ENCODE assay signal across 7 cellular contexts in the genomic region with DNA sequence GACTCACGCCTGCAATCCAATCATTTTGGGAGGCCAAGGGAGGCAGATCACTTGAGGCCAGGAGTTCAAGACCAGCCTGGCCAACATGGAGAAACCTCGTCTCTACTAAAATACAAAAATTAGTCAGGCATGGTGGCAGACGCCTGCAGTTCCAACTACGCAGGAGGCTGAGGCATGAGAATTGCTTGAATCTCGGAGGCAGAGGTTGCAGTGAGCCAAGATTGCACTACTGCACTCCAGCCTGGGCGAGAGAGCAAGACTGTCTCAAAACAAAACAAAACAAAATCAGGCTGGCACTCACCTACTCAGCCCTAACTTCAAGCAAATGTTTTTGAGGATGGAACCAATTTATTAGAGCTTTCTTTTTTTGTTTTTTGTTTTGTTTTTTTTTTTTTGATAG. TPM values are rescaled to one million over a fixed set of nuclear protein-coding genes. Genes with fewer than 3 reads are reported as not detected.
DNase-seq lines count a peak whose midpoint lies in the region; ATAC-seq, FAIRE-seq and TF ChIP-seq lines count a peak whose summit lies in the region.
"Not testable (repeated sequence)": the region's sequence is repeated elsewhere in the genome, so short reads cannot be mapped to it uniquely, and the experiment has no call there.

No MANE protein-coding gene starts in this region.

- H2AFZ ChIP-seq in OCI-LY1 (ENCODE audit: low read length): not testable (repeated sequence)

- not testable (repeated sequence) for FAIRE-seq in pancreas (lab: Jason Lieb, UNC)

- not testable (repeated sequence) for H3K9me2 ChIP-seq in OCI-LY1 (ENCODE audit: low read depth, low read length)

- WGBS in pancreas, 2 donors: 76 to 85% methylated on average over 6 of the region's 6 CpGs
- 92 to 94% methylated on average over 6 of the region's 6 CpGs for WGBS in upper lobe of left lung, 2 donors

- H3F3A ChIP-seq in OCI-LY1 (ENCODE audit: insufficient read depth, low read length): not testable (repeated sequence)

- H3K36me3 Mint-ChIP-seq in activated B cell treated with CpG ODN at 0.5 μM for 24 hours (ENCODE audit: low read depth): not testable (repeated sequence)

- H3K4me3 ChIP-seq in BLaER1 treated with 17β-estradiol and CSF1 and Interleukin-3, amounts not matched to agents 10 nM and 100 nM; HL-60 (replicated peaks; ENCODE audit: insufficient read depth, low read length); OCI-LY1 (ENCODE audit: low read depth, low read length, poor library complexity, severe bottlenecking); left ventricle myocardium inferior; pancreas; upper lobe of left lung: not testable (repeated sequence)

- H3K4me1 Mint-ChIP-seq in activated B cell treated with CpG ODN at 0.5 μM for 24 hours: peaks cover 92% of the 10 kb centered on the region

- H3K4me1 ChIP-seq in BLaER1 treated with 17β-estradiol and CSF1 and Interleukin-3, amounts not matched to agents 10 nM and 100 nM: peaks cover 36 to 96% (median 89%) of the 10 kb centered on the region in 10 experiments
- peaks cover 80% of the 10 kb centered on the region for H3K4me1 ChIP-seq in OCI-LY1 (ENCODE audit: insufficient read depth, low read length, severe bottlenecking)
- H3K4me1 ChIP-seq in left ventricle myocardium inferior: not testable (repeated sequence)
- peaks cover 9 to 37% (median 33%) of the 10 kb centered on the region in 3 donors for H3K4me1 ChIP-seq in pancreas
- peaks cover 0 to 22% (median 9%) of the 10 kb centered on the region in 4 donors for H3K4me1 ChIP-seq in upper lobe of left lung

- not testable (repeated sequence) for DNase-seq in HL-60 (ENCODE audit: low read depth in 1 of 2, low spot score in 1 of 2); activated B cell treated with CpG ODN at 0.5 μM for 24 hours; left ventricle myocardium inferior; pancreas; upper lobe of left lung

- not testable (repeated sequence) for TF ChIP-seq CTCF in HL-60 (IDR thresholded peaks at IDR 0.05; ENCODE audit: insufficient read depth, low read length); OCI-LY1 (IDR thresholded peaks at IDR 0.05; ENCODE audit: low read length); activated B cell treated with CpG ODN at 0.5 μM for 24 hours (IDR thresholded peaks at IDR 0.05); left ventricle myocardium inferior (IDR thresholded peaks at IDR 0.05; ENCODE audit: borderline replicate concordance); pancreas (IDR thresholded peaks at IDR 0.05); upper lobe of left lung (IDR thresholded peaks at IDR 0.05)

- not testable (repeated sequence) for H4K20me1 ChIP-seq in BLaER1 treated with 17β-estradiol and CSF1 and Interleukin-3, amounts not matched to agents 10 nM and 100 nM; OCI-LY1 (ENCODE audit: insufficient read depth, low read length)

- intact Hi-C loops in activated B cell treated with CpG ODN at 0.5 μM for 24 hours (cut with micrococcal nuclease): loop anchor here (1.0 to 10.0 kb wide), 5 partner anchors 20 to 1663 kb away; partner anchors contain the start of genes SEPSECS and TBC1D19
- intact Hi-C loops in left ventricle myocardium inferior (cut with micrococcal nuclease); pancreas (cut with DNase I): not testable (repeated sequence)

- H3K36me3 ChIP-seq in BLaER1 treated with 17β-estradiol and CSF1 and Interleukin-3, amounts not matched to agents 10 nM and 100 nM: peaks cover 0 to 14% (median 8%) of the 10 kb centered on the region in 11 experiments; a peak in 11 of 22 replicates
- not testable (repeated sequence) for H3K36me3 ChIP-seq in OCI-LY1 (ENCODE audit: insufficient read depth, low read length); left ventricle myocardium inferior; pancreas; upper lobe of left lung

- H3K9me3 ChIP-seq in BLaER1 treated with 17β-estradiol and CSF1 and Interleukin-3, amounts not matched to agents 10 nM and 100 nM (replicated peaks in 1 of 11): peaks cover 14 to 45% (median 35%) of the 10 kb centered on the region in 11 experiments
- H3K9me3 ChIP-seq in OCI-LY1 (ENCODE audit: low read length); left ventricle myocardium inferior (replicated peaks); pancreas; upper lobe of left lung: not testable (repeated sequence)

- H3K9me3 Mint-ChIP-seq in activated B cell treated with CpG ODN at 0.5 μM for 24 hours: not testable (repeated sequence)

- H3K4me2 ChIP-seq in BLaER1 treated with 17β-estradiol and CSF1 and Interleukin-3, amounts not matched to agents 10 nM and 100 nM: peak overlapping the region; percentile 62 to 76 (median 71)
- peak overlapping the region; percentile 64 for H3K4me2 ChIP-seq in OCI-LY1 (ENCODE audit: low read length)

- peak overlapping the region in 9 of 11 experiments; percentile 59 to 85 (median 79); a peak in 18 of 22 replicates for H3K9ac ChIP-seq in BLaER1 treated with 17β-estradiol and CSF1 and Interleukin-3, amounts not matched to agents 10 nM and 100 nM
- peak overlapping the region; percentile 64 for H3K9ac ChIP-seq in OCI-LY1 (ENCODE audit: low read length)

- H3K27me3 ChIP-seq in BLaER1 treated with 17β-estradiol and CSF1 and Interleukin-3, amounts not matched to agents 10 nM and 100 nM: peaks cover 0 to 47% (median 0%) of the 10 kb centered on the region in 11 experiments; a peak in 4 of 22 replicates
- H3K27me3 ChIP-seq in HL-60 (ENCODE audit: insufficient read depth, poor library complexity, severe bottlenecking); OCI-LY1 (ENCODE audit: insufficient read depth, low read length); left ventricle myocardium inferior (ENCODE audit: low read depth); pancreas; upper lobe of left lung: not testable (repeated sequence)

- not testable (repeated sequence) for H3K79me2 ChIP-seq in OCI-LY1 (ENCODE audit: insufficient read depth, low read length)

- H3K27me3 Mint-ChIP-seq in activated B cell treated with CpG ODN at 0.5 μM for 24 hours: not testable (repeated sequence)

- H3K27ac ChIP-seq in BLaER1 treated with 17β-estradiol and CSF1 and Interleukin-3, amounts not matched to agents 10 nM and 100 nM: peak overlapping the region in 10 of 11 experiments; percentile 61 to 98 (median 96); a peak in 20 of 22 replicates
- H3K27ac ChIP-seq in HL-60 (replicated peaks) (peak overlapping the region; percentile 54), OCI-LY1 (ENCODE audit: low read depth, low read length, poor library complexity, severe bottlenecking) (peak overlapping the region; percentile 99), left ventricle myocardium inferior (replicated peaks) (peak overlapping the region; percentile 18), pancreas (peak overlapping the region; percentile 44 to 67 (median 54)), upper lobe of left lung (peak overlapping the region in 3 of 4 donors; percentile 28 to 39 (median 38))

- POLR2A ChIA-PET in activated B cell treated with CpG ODN at 0.5 μM for 24 hours (lab: Charles Lee): interaction anchor here (0.6 to 5.1 kb wide), 7 partner anchors 30 to 244 kb away, joined by 3 to 34 read pairs (median 4); partner anchors contain the start of genes STIM2 and TBC1D19

- peak; percentile 9 for ATAC-seq in activated B cell treated with CpG ODN at 0.5 μM for 24 hours (ENCODE audit: low read depth)
- ATAC-seq in pancreas; upper lobe of left lung (ENCODE audit: low FRiP score in 2 of 2): not testable (repeated sequence)

- TF ChIP-seq EP300 in upper lobe of left lung (IDR thresholded peaks at IDR 0.05): not testable (repeated sequence)

- peak overlapping the region; percentile 59 for H3K4me3 Mint-ChIP-seq in activated B cell treated with CpG ODN at 0.5 μM for 24 hours

- CTCF ChIA-PET in activated B cell treated with CpG ODN at 0.5 μM for 24 hours (lab: Charles Lee): interaction anchor here (1.4 kb wide), 1 partner anchor 33 kb away, joined by 4 read pairs; the partner anchor contains the start of gene STIM2

- peak overlapping the region; percentile 88 for H3K27ac Mint-ChIP-seq in activated B cell treated with CpG ODN at 0.5 μM for 24 hours

- TF ChIP-seq POLR2A in upper lobe of left lung (IDR thresholded peaks at IDR 0.05): not testable (repeated sequence)

RNA-seq across cellular contexts. Expression of gene STIM2, which starts 33.3 kb away (rescaled TPM):
- total RNA-seq in activated B cell treated with CpG ODN at 0.5 μM for 24 hours (48.7 and 59.8 TPM in 2 replicates), left ventricle myocardium inferior (12.2 TPM), pancreas (10 to 100 TPM in 5 of 6 donors, 1 to 10 TPM in 1; 7.6 to 18.7 (median 12.6) TPM), upper lobe of left lung (10 to 100 TPM; 21.6 to 54.3 (median 37.8) TPM)
- 10 to 100 TPM in 1 of 2 donors, 1 to 10 TPM in 1; 9.9 to 17.2 TPM for polyA plus RNA-seq in pancreas

Comparison
In these comparisons a context has a peak if more than half of its experiments do, and no peak if none do; other contexts are left out.
1. H3K27ac ChIP-seq: peak in every context shown above with its lines; median percentile 99 in OCI-LY1; 96 in BLaER1 treated with 17β-estradiol and CSF1 and Interleukin-3, amounts not matched to agents 10 nM and 100 nM; 54 in HL-60; 54 in pancreas; 38 in upper lobe of left lung; 18 in left ventricle myocardium inferior.